31 cellular contexts compared by ENCODE assay signal in the genomic region with DNA sequence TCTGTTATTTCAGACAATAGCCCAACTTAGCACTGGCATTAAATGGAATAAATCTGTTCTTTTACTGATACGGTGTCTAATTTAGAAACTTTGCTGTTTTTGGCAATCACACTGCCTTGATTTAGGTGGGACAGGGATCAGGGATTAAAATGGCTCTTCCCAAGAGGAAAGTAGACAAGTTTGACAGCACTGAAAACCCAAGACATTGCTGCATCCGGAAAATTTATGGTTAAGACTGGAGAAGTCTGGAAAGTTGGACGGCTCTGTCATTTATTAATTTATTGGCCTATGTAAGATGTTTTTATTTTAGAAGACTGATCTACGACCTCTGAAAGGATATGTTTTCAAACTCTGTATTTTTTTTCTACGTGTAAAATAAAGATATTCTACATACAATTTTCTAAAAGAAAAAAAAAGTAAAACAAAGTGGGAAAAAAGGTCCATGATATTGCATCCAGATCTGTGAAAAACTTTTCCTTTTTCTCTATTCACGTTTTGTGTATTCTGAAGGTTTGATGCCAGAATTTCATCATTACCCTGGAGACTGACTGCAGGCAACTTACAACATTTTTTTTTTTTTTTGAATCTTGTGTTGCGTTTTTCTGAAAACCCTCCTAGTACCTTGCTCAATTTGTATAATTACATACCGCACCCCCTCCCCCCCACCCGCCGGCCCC. TPM values are rescaled to one million over a fixed set of nuclear protein-coding genes. Genes with fewer than 3 reads are reported as not detected.
DNase-seq lines count a peak whose midpoint lies in the region; TF ChIP-seq lines count a peak whose summit lies in the region.
"Had no signal": no experiment of that assay in that cellular context is flagged by ENCODE, and none has a peak within 500 bp of the region (broad histone marks: within the 10 kb centered on the region; RNA-seq: fewer than 3 reads in every experiment).

No MANE protein-coding gene starts in this region.

- no peak overlapping the region for H2AFZ ChIP-seq in GM23248

- H3K9me3 ChIP-seq in GM23248 (ENCODE audit: low read depth) (no peaks in the 10 kb centered on the region), ascending aorta (no peaks in the 10 kb centered on the region)
- H3K9me3 ChIP-seq: BLaER1 treated with 17β-estradiol and CSF1 and Interleukin-3, amounts not matched to agents 10 nM and 100 nM; Peyer's patch; stomach; transverse colon had no signal

- intact Hi-C loops in ascending aorta (cut with DNase I) = loop anchor here (5.0 kb wide), 1 partner anchor 83 kb away; no protein-coding TSS in a partner anchor
- intact Hi-C loops in activated CD4-positive, alpha-beta memory T cell treated with anti-CD3 and anti-CD28 coated beads for 36 hours (cut with micrococcal nuclease) = no loop called here

- H3K4me3 ChIP-seq in GM23248 (no peak overlapping the region), ascending aorta (peak overlapping the region in 1 of 2 donors; percentile 44), fibroblast of the aortic adventitia (ENCODE audit: low read depth, low read length) (no peak overlapping the region), skeletal muscle cell (ENCODE audit: low read depth, low read length) (no peak overlapping the region), H7 (ENCODE audit: insufficient read depth, low read depth, low read length) (no peak overlapping the region)
- H3K4me3 ChIP-seq: BLaER1 treated with 17β-estradiol and CSF1 and Interleukin-3, amounts not matched to agents 10 nM and 100 nM; GM12878; Peyer's patch; stomach; transverse colon had no signal

- H3K9ac ChIP-seq in GM23248 = no peak overlapping the region
- H3K9ac ChIP-seq: BLaER1 treated with 17β-estradiol and CSF1 and Interleukin-3, amounts not matched to agents 10 nM and 100 nM had no signal

- no peak overlapping the region for H3K4me3 Mint-ChIP-seq in activated CD4-positive, alpha-beta memory T cell treated with anti-CD3 and anti-CD28 coated beads for 36 hours
- H3K4me3 Mint-ChIP-seq: endodermal cell had no signal

- no peaks in the 10 kb centered on the region for H3K36me3 ChIP-seq in GM23248 (ENCODE audit: low read depth)
- no peaks in the 10 kb centered on the region for H3K36me3 ChIP-seq in ascending aorta
- no peaks in the 10 kb centered on the region for H3K36me3 ChIP-seq in H7 (replicated peaks; ENCODE audit: control insufficient read depth, insufficient read depth, low read length)
- H3K36me3 ChIP-seq: BLaER1 treated with 17β-estradiol and CSF1 and Interleukin-3, amounts not matched to agents 10 nM and 100 nM; Peyer's patch; stomach; transverse colon had no signal

- H3K27ac Mint-ChIP-seq in activated CD4-positive, alpha-beta memory T cell treated with anti-CD3 and anti-CD28 coated beads for 36 hours = no peak overlapping the region
- H3K27ac Mint-ChIP-seq: activated naive CD4-positive, alpha-beta T cell treated with anti-CD3 and anti-CD28 coated beads, Interleukin-2, amount 50 U/mL, for 72 hours; endodermal cell had no signal

- H3K36me3 Mint-ChIP-seq in activated CD4-positive, alpha-beta memory T cell treated with anti-CD3 and anti-CD28 coated beads for 36 hours = no peaks in the 10 kb centered on the region
- H3K36me3 Mint-ChIP-seq: activated naive CD4-positive, alpha-beta T cell treated with anti-CD3 and anti-CD28 coated beads, Interleukin-2, amount 50 U/mL, for 72 hours had no signal

- TF ChIP-seq CTCF in ascending aorta (IDR thresholded peaks at IDR 0.05) (no peak), fibroblast of the aortic adventitia (IDR thresholded peaks at IDR 0.05; ENCODE audit: insufficient read depth, low read length) (no peak)

- POLR2A ChIA-PET in activated CD4-positive, alpha-beta memory T cell treated with anti-CD3 and anti-CD28 coated beads for 36 hours (lab: Charles Lee) = no interaction called here

- H3K9me2 ChIP-seq in GM23248 (ENCODE audit: insufficient read depth) = no peaks in the 10 kb centered on the region

- H3K4me1 ChIP-seq in GM23248 (ENCODE audit: insufficient read depth) (peaks cover 30% of the 10 kb centered on the region), ascending aorta (peaks cover 10 to 49% of the 10 kb centered on the region in 2 donors)
- H3K4me1 ChIP-seq: Peyer's patch had no signal

- H3K79me2 ChIP-seq in GM23248 (ENCODE audit: insufficient read depth) = no peaks in the 10 kb centered on the region

- peaks cover 14% of the 10 kb centered on the region; the same call in 1 of the 2 replicates for H3F3A ChIP-seq in GM23248 (ENCODE audit: insufficient read depth)

- no peaks in the 10 kb centered on the region for H3K9me3 Mint-ChIP-seq in activated CD4-positive, alpha-beta memory T cell treated with anti-CD3 and anti-CD28 coated beads for 36 hours
- H3K9me3 Mint-ChIP-seq: activated naive CD4-positive, alpha-beta T cell treated with anti-CD3 and anti-CD28 coated beads, Interleukin-2, amount 50 U/mL, for 72 hours; endodermal cell had no signal

- in situ Hi-C loops in GM23248 (cut with MboI) = no loop called here

- DNase-seq in GM23248 (peak; percentile 56), ascending aorta (ENCODE audit: low spot score in 2 of 2) (no peak), fibroblast of the aortic adventitia (ENCODE audit: low read depth) (peak; percentile 87), skeletal muscle cell (ENCODE audit: low read depth) (peak; percentile 35), H7 (no peak), glomerular visceral epithelial cell (ENCODE audit: extremely low spot score) (no peak)
- no peak for DNase-seq in activated CD4-positive, alpha-beta T cell treated with anti-CD3 and anti-CD28 coated beads for 1 hour
- DNase-seq in activated CD4-positive, alpha-beta memory T cell treated with anti-CD3 and anti-CD28 coated beads for 36 hours = no peak
- DNase-seq: activated CD4-positive, alpha-beta T cell treated with anti-CD3 and anti-CD28 coated beads for 48 hours; activated effector memory CD4-positive, alpha-beta T cell treated with Interleukin-2 at 50 U/mL for 16 hours; anterior cingulate cortex; caudate nucleus; dermis blood vessel endothelial cell; DMS153; endodermal cell; NCI-H1092 treated with DMSO at 0.1 percent for 48 hours; NCI-H1694 treated with DMSO at 0.1 percent for 48 hours; NCI-H82; Peyer's patch; posterior cingulate gyrus; right cardiac atrium; stimulated activated CD4-positive, alpha-beta T cell treated with anti-CD3 and anti-CD28 coated beads, Interleukin-12 subunit alpha, Interleukin-12 subunit beta, amount 100 ng/mL, for 4 hours; stimulated activated CD4-positive, alpha-beta T cell treated with anti-CD3 and anti-CD28 coated beads, Interleukin-2, amount 100 ng/mL, for 48 hours; stomach; SW 1271; T-helper 9 cell; transverse colon had no signal

- H4K20me1 ChIP-seq in GM23248 (ENCODE audit: insufficient read depth) = no peaks in the 10 kb centered on the region
- H4K20me1 ChIP-seq: BLaER1 treated with 17β-estradiol and CSF1 and Interleukin-3, amounts not matched to agents 10 nM and 100 nM had no signal

- H3K27me3 ChIP-seq in GM23248 (replicated peaks; ENCODE audit: insufficient read depth) = no peaks in the 10 kb centered on the region
- no peaks in the 10 kb centered on the region for H3K27me3 ChIP-seq in ascending aorta
- H3K27me3 ChIP-seq in H7 (ENCODE audit: control insufficient read depth, insufficient read depth, low read length) = no peaks in the 10 kb centered on the region
- H3K27me3 ChIP-seq: BLaER1 treated with 17β-estradiol and CSF1 and Interleukin-3, amounts not matched to agents 10 nM and 100 nM; stomach had no signal

- H3K27ac ChIP-seq in GM23248 (no peak overlapping the region), ascending aorta (peak overlapping the region; percentile 84 to 90)
- H3K27ac ChIP-seq: BLaER1 treated with 17β-estradiol and CSF1 and Interleukin-3, amounts not matched to agents 10 nM and 100 nM; Peyer's patch; stomach had no signal

- peaks cover 10% of the 10 kb centered on the region for H3K27me3 Mint-ChIP-seq in activated CD4-positive, alpha-beta memory T cell treated with anti-CD3 and anti-CD28 coated beads for 36 hours

- 9 to 11% methylated on average over 10 of the region's 10 CpGs for WGBS in GM23248 (ENCODE audit: low coverage in 1 of 2, low lambda C conversion rate in 2 of 2, missing lambda C conversion rate in 2 of 2), 2 experiments

- CTCF ChIA-PET in activated CD4-positive, alpha-beta memory T cell treated with anti-CD3 and anti-CD28 coated beads for 36 hours (lab: Charles Lee) = no interaction called here

- H3K4me1 Mint-ChIP-seq in activated CD4-positive, alpha-beta memory T cell treated with anti-CD3 and anti-CD28 coated beads for 36 hours (ENCODE audit: low read depth) = no peaks in the 10 kb centered on the region

- H3K4me2 ChIP-seq in GM23248 (ENCODE audit: unreplicated experiment) = peak overlapping the region; percentile 10

RNA-seq across cellular contexts. Expression of gene PRDM6, which starts 35.6 kb away (rescaled TPM):
- total RNA-seq in GM23248 (2014; rRNA removed; shearing (Covaris generic)) = 0.13 and 0.22 TPM in 2 replicates
- polyA plus RNA-seq in GM23248 (2016; fragmentation: Nextera tagmentation; extraction: Ambion mirVana) = 0.59 and 1.1 TPM in 2 replicates
- total RNA-seq in ascending aorta = 8.4 TPM
- 1.4 and 7.8 TPM in 2 replicates for total RNA-seq in fibroblast of the aortic adventitia (ENCODE audit: low replicate concordance)
- 0.21 TPM in 1 of 2 replicates, not detected in the other for total RNA-seq in H7 (2014; rRNA removed; shearing (Covaris generic))
- total RNA-seq in activated CD4-positive, alpha-beta memory T cell treated with anti-CD3 and anti-CD28 coated beads for 36 hours = not detected
- total RNA-seq: activated CD8-positive, alpha-beta memory T cell treated with anti-CD3 and anti-CD28 coated beads for 36 hours; activated naive CD4-positive, alpha-beta T cell treated with anti-CD3 and anti-CD28 coated beads, Interleukin-2, amount 50 U/mL, for 72 hours; dermis blood vessel endothelial cell; GM12878 had no signal
- polyA plus RNA-seq: GM12878 had no signal

Comparison
In these comparisons a context has a peak if more than half of its experiments do, and no peak if none do; other contexts are left out.
1. DNase-seq: peak in GM23248 (single experiment), fibroblast of the aortic adventitia (single experiment) and skeletal muscle cell (single experiment); none in ascending aorta (0 of 2), H7 (single experiment), activated CD4-positive, alpha-beta T cell treated with anti-CD3 and anti-CD28 coated beads for 1 hour (single experiment), activated CD4-positive, alpha-beta memory T cell treated with anti-CD3 and anti-CD28 coated beads for 36 hours (single experiment) and glomerular visceral epithelial cell (single experiment).